Comparison of ENCODE assay signal across 1 cellular context in the genomic region with DNA sequence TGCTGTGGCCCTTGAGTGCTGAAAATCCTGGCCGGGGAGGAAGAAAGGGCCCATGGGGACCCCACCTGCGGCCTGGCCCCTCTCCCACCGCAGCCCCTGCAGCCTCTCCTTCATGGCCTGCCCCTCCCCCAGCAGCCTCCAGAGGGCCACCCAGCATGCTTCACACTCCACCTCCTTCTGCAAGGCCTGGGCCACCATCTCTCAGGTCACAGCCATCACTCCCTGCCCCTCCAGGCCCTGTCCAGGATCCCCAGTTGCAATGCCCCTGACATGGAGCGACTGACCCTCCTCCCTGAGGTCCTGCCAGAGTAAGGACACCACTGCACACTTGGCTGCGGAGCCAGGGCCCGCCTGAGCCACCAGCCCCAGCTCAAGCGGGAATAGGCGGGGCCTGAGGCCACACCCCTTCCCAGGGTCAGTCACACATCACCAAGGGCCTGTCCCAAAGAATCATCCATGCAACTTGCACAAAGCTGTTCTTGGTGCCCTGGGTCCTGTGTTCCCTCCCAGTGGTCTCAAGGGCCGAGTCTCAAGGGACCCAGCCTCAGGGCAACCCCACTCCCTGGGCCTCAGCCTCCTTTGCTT.
TF ChIP-seq lines count a peak whose summit lies in the region.

No MANE protein-coding gene starts in this region.

TF ChIP-seq in GM23338, 12 proteins besides CTCF, POLR2A, EP300 and RAD21:
- TF ChIP-seq NANOG (IDR thresholded peaks at IDR 0.05; ENCODE audit: borderline replicate concordance) (no peak), EZH2 (IDR thresholded peaks at IDR 0.05; ENCODE audit: low read depth, unreplicated experiment) (no peak), JUNB (IDR thresholded peaks at IDR 0.05; ENCODE audit: unreplicated experiment) (no peak), ZNF114 (CRISPR knock-in tag; IDR thresholded peaks at IDR 0.05) (no peak), ZNF331 (CRISPR knock-in tag; IDR thresholded peaks at IDR 0.05; ENCODE audit: low read depth) (no peak), POLR2AphosphoS5 (IDR thresholded peaks at IDR 0.05; ENCODE audit: low read depth) (no peak), EZH2phosphoT487 (IDR thresholded peaks at IDR 0.05; ENCODE audit: unreplicated experiment) (no peak), STAT1 (IDR thresholded peaks at IDR 0.05; ENCODE audit: unreplicated experiment) (no peak), CREB1 (CRISPR knock-in tag; IDR thresholded peaks at IDR 0.05; ENCODE audit: low read depth) (no peak)
- TF ChIP-seq, protein P1, sequence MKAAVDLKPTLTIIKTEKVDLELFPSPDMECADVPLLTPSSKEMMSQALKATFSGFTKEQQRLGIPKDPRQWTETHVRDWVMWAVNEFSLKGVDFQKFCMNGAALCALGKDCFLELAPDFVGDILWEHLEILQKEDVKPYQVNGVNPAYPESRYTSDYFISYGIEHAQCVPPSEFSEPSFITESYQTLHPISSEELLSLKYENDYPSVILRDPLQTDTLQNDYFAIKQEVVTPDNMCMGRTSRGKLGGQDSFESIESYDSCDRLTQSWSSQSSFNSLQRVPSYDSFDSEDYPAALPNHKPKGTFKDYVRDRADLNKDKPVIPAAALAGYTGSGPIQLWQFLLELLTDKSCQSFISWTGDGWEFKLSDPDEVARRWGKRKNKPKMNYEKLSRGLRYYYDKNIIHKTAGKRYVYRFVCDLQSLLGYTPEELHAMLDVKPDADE (IDR thresholded peaks at IDR 0.05), result no peak
- TF ChIP-seq, protein P2, sequence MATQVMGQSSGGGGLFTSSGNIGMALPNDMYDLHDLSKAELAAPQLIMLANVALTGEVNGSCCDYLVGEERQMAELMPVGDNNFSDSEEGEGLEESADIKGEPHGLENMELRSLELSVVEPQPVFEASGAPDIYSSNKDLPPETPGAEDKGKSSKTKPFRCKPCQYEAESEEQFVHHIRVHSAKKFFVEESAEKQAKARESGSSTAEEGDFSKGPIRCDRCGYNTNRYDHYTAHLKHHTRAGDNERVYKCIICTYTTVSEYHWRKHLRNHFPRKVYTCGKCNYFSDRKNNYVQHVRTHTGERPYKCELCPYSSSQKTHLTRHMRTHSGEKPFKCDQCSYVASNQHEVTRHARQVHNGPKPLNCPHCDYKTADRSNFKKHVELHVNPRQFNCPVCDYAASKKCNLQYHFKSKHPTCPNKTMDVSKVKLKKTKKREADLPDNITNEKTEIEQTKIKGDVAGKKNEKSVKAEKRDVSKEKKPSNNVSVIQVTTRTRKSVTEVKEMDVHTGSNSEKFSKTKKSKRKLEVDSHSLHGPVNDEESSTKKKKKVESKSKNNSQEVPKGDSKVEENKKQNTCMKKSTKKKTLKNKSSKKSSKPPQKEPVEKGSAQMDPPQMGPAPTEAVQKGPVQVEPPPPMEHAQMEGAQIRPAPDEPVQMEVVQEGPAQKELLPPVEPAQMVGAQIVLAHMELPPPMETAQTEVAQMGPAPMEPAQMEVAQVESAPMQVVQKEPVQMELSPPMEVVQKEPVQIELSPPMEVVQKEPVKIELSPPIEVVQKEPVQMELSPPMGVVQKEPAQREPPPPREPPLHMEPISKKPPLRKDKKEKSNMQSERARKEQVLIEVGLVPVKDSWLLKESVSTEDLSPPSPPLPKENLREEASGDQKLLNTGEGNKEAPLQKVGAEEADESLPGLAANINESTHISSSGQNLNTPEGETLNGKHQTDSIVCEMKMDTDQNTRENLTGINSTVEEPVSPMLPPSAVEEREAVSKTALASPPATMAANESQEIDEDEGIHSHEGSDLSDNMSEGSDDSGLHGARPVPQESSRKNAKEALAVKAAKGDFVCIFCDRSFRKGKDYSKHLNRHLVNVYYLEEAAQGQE (IDR thresholded peaks at IDR 0.05; ENCODE audit: unreplicated experiment), result no peak
- TF ChIP-seq, protein P3, sequence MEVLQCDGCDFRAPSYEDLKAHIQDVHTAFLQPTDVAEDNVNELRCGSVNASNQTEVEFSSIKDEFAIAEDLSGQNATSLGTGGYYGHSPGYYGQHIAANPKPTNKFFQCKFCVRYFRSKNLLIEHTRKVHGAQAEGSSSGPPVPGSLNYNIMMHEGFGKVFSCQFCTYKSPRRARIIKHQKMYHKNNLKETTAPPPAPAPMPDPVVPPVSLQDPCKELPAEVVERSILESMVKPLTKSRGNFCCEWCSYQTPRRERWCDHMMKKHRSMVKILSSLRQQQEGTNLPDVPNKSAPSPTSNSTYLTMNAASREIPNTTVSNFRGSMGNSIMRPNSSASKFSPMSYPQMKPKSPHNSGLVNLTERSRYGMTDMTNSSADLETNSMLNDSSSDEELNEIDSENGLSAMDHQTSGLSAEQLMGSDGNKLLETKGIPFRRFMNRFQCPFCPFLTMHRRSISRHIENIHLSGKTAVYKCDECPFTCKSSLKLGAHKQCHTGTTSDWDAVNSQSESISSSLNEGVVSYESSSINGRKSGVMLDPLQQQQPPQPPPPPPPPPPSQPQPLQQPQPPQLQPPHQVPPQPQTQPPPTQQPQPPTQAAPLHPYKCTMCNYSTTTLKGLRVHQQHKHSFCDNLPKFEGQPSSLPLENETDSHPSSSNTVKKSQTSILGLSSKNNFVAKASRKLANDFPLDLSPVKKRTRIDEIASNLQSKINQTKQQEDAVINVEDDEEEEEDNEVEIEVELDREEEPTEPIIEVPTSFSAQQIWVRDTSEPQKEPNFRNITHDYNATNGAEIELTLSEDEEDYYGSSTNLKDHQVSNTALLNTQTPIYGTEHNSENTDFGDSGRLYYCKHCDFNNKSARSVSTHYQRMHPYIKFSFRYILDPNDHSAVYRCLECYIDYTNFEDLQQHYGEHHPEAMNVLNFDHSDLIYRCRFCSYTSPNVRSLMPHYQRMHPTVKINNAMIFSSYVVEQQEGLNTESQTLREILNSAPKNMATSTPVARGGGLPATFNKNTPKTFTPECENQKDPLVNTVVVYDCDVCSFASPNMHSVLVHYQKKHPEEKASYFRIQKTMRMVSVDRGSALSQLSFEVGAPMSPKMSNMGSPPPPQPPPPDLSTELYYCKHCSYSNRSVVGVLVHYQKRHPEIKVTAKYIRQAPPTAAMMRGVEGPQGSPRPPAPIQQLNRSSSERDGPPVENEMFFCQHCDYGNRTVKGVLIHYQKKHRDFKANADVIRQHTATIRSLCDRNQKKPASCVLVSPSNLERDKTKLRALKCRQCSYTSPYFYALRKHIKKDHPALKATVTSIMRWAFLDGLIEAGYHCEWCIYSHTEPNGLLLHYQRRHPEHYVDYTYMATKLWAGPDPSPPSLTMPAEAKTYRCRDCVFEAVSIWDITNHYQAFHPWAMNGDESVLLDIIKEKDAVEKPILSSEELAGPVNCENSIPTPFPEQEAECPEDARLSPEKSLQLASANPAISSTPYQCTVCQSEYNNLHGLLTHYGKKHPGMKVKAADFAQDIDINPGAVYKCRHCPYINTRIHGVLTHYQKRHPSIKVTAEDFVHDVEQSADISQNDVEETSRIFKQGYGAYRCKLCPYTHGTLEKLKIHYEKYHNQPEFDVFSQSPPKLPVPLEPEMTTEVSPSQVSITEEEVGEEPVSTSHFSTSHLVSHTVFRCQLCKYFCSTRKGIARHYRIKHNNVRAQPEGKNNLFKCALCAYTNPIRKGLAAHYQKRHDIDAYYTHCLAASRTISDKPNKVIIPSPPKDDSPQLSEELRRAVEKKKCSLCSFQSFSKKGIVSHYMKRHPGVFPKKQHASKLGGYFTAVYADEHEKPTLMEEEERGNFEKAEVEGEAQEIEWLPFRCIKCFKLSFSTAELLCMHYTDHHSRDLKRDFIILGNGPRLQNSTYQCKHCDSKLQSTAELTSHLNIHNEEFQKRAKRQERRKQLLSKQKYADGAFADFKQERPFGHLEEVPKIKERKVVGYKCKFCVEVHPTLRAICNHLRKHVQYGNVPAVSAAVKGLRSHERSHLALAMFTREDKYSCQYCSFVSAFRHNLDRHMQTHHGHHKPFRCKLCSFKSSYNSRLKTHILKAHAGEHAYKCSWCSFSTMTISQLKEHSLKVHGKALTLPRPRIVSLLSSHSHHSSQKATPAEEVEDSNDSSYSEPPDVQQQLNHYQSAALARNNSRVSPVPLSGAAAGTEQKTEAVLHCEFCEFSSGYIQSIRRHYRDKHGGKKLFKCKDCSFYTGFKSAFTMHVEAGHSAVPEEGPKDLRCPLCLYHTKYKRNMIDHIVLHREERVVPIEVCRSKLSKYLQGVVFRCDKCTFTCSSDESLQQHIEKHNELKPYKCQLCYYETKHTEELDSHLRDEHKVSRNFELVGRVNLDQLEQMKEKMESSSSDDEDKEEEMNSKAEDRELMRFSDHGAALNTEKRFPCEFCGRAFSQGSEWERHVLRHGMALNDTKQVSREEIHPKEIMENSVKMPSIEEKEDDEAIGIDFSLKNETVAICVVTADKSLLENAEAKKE (CRISPR knock-in tag; IDR thresholded peaks at IDR 0.05), result no peak
